ENCODE assay signal across 8 cellular contexts in genomic region chr10:33005322-33006282, GRCh38. TPM values are rescaled to one million over a fixed set of nuclear protein-coding genes. Genes with fewer than 3 reads are reported as not detected.
DNase-seq lines count a peak whose midpoint lies in the region; ATAC-seq and TF ChIP-seq lines count a peak whose summit lies in the region.

No MANE protein-coding gene starts in this region.

- TF ChIP-seq EP300 in transverse colon (IDR thresholded peaks at IDR 0.05; ENCODE audit: low read depth) = no peak

- in situ Hi-C loops in transverse colon (cut with MboI; ENCODE audit: low pct_ligation_motif_present in 1 of 4, low pct_unique_long_range_greater_than_20kb in 1 of 4, low sequenced_read_pairs in 3 of 4) = loop anchor here in 2 of 4 donors (5.0 to 10.0 kb wide), 3 partner anchors 61 to 213 kb away; no protein-coding TSS in a partner anchor

- H3K4me3 ChIP-seq in GM12865 (ENCODE audit: low read depth, low read length) = peak overlapping the region; percentile 51
- peak overlapping the region; percentile 28 for H3K4me3 ChIP-seq in naive thymus-derived CD4-positive, alpha-beta T cell (ENCODE audit: low read length)
- H3K4me3 ChIP-seq in transverse colon = peak overlapping the region; percentile 20 to 50 (median 41)

- TF ChIP-seq POLR2A in transverse colon (IDR thresholded peaks at IDR 0.05) = peak; percentile 70

- ATAC-seq in HG02852 (IDR thresholded peaks at IDR 0.05; ENCODE audit: unreplicated experiment) = peak; percentile 66
- peak; percentile 81 for ATAC-seq in naive thymus-derived CD4-positive, alpha-beta T cell

- WGBS in transverse colon (ENCODE audit: low coverage in 1 of 2), 2 donors = 4 to 23% methylated on average over 7 to 34 of the region's 34 CpGs

- peak; percentile 44 for DNase-seq in GM12865 (ENCODE audit: low read depth)
- DNase-seq in NCI-H774 (lab: John Stamatoyannopoulos, UW) = peak; percentile 26
- DNase-seq in activated T-cell treated with anti-CD3 and anti-CD28 coated beads, Interleukin-2, amount 50 U/mL, for 48 hours = peak; percentile 49 to 63
- peak; percentile 96 for DNase-seq in fibroblast of peridontal ligament (ENCODE audit: extremely low read depth)
- peak in 4 of 9 donors; percentile 13 to 26 (median 19) for DNase-seq in naive thymus-derived CD4-positive, alpha-beta T cell
- peak; percentile 82 for DNase-seq in transverse colon
- DNase-seq in NCI-H2029 (lab: John Stamatoyannopoulos, UW) = no peak

- H3K36me3 ChIP-seq in naive thymus-derived CD4-positive, alpha-beta T cell (ENCODE audit: control insufficient read depth in 2 of 3, insufficient read depth in 3 of 3, low read length in 3 of 3) = no peaks in the 10 kb centered on the region
- H3K36me3 ChIP-seq in transverse colon = no peaks in the 10 kb centered on the region

- H3K27ac Mint-ChIP-seq in naive thymus-derived CD4-positive, alpha-beta T cell = peak overlapping the region in 3 of 9 donors; percentile 43 to 87 (median 47)

- H3K9me3 Mint-ChIP-seq in naive thymus-derived CD4-positive, alpha-beta T cell = no peaks in the 10 kb centered on the region

- H3K4me1 ChIP-seq in naive thymus-derived CD4-positive, alpha-beta T cell (ENCODE audit: control insufficient read depth in 2 of 2, insufficient read depth in 2 of 2, low read length in 2 of 2) = peaks cover 6 to 28% of the 10 kb centered on the region in 2 donors
- peaks cover 4 to 32% (median 15%) of the 10 kb centered on the region in 4 donors for H3K4me1 ChIP-seq in transverse colon

- H3K9me3 ChIP-seq in naive thymus-derived CD4-positive, alpha-beta T cell (ENCODE audit: control insufficient read depth in 2 of 3, low read length in 3 of 3) = no peaks in the 10 kb centered on the region
- H3K9me3 ChIP-seq in transverse colon = no peaks in the 10 kb centered on the region

- CTCF ChIA-PET in naive thymus-derived CD4-positive, alpha-beta T cell (lab: Charles Lee) = interaction anchor here (0.6 to 2.5 kb wide), 2 partner anchors 150 to 210 kb away, joined by 3 to 6 read pairs; no protein-coding TSS in a partner anchor

- peaks cover 17 to 37% (median 31%) of the 10 kb centered on the region in 7 donors for H3K4me1 Mint-ChIP-seq in naive thymus-derived CD4-positive, alpha-beta T cell

- H3K36me3 Mint-ChIP-seq in naive thymus-derived CD4-positive, alpha-beta T cell = no peaks in the 10 kb centered on the region

- peaks cover 0 to 15% (median 0%) of the 10 kb centered on the region in 5 donors for H3K27me3 Mint-ChIP-seq in naive thymus-derived CD4-positive, alpha-beta T cell

- H3K27me3 ChIP-seq in naive thymus-derived CD4-positive, alpha-beta T cell (ENCODE audit: control insufficient read depth in 2 of 2, insufficient read depth in 2 of 2, low read length in 2 of 2) = no peaks in the 10 kb centered on the region
- no peaks in the 10 kb centered on the region for H3K27me3 ChIP-seq in transverse colon

- POLR2A ChIA-PET in naive thymus-derived CD4-positive, alpha-beta T cell (lab: Charles Lee) = interaction anchor here (1.1 to 1.2 kb wide), 2 partner anchors 25 to 54 kb away, joined by 3 to 4 read pairs; no protein-coding TSS in a partner anchor

- H3K4me3 Mint-ChIP-seq in naive thymus-derived CD4-positive, alpha-beta T cell = peak overlapping the region; percentile 70 to 88 (median 84)

- intact Hi-C loops in naive thymus-derived CD4-positive, alpha-beta T cell (cut with micrococcal nuclease) = loop anchor here in 1 of 2 donors (10.0 kb wide), 1 partner anchor 811 kb away; no protein-coding TSS in a partner anchor
- intact Hi-C loops in transverse colon (cut with DNase I; ENCODE audit: low total_unique reads) = loop anchor here (10.0 kb wide), 1 partner anchor 51 kb away; the partner anchor contains the start of gene ITGB1

- TF ChIP-seq CTCF in GM12865 (IDR thresholded peaks at IDR 0.05; ENCODE audit: insufficient read depth, low read depth, low read length, missing control alignments) (no peak), transverse colon (IDR thresholded peaks at IDR 0.05) (no peak)

- no peak overlapping the region for H3K27ac ChIP-seq in naive thymus-derived CD4-positive, alpha-beta T cell (ENCODE audit: low read depth, low read length)
- H3K27ac ChIP-seq in transverse colon = peak overlapping the region; percentile 78 to 90 (median 85)

RNA-seq across cellular contexts. Expression of gene ITGB1, which starts 47.6 kb away (rescaled TPM):
- total RNA-seq in naive thymus-derived CD4-positive, alpha-beta T cell = 100 to 1,000 TPM in 1 of 5 experiments, 10 to 100 TPM in 4; 43.2 to 205 (median 60.8) TPM
- 10 to 100 TPM; 26.5 to 36.1 TPM for polyA plus RNA-seq in naive thymus-derived CD4-positive, alpha-beta T cell
- total RNA-seq in transverse colon = 100 to 1,000 TPM; 135 to 362 (median 252) TPM
